Comparison of ENCODE assay signal across 6 cellular contexts in genomic region chr21:45397381-45397780, GRCh38.
"Had no signal": no experiment of that assay in that cellular context is flagged by ENCODE, and none has a peak within 500 bp of the region (broad histone marks: within the 10 kb centered on the region; RNA-seq: fewer than 3 reads in every experiment).

No MANE protein-coding gene starts in this region.

- FAIRE-seq: HTR-8/SVneo had no signal

- H3K27ac ChIP-seq: HL-60, KMS-11 had no signal

- H3K4me2 ChIP-seq: KMS-11 had no signal

- DNase-seq: IMR-90, KBM-7, KG1 had no signal

- H3K9ac ChIP-seq: KMS-11 had no signal
